21 cellular contexts compared by ENCODE assay signal in the genomic region with DNA sequence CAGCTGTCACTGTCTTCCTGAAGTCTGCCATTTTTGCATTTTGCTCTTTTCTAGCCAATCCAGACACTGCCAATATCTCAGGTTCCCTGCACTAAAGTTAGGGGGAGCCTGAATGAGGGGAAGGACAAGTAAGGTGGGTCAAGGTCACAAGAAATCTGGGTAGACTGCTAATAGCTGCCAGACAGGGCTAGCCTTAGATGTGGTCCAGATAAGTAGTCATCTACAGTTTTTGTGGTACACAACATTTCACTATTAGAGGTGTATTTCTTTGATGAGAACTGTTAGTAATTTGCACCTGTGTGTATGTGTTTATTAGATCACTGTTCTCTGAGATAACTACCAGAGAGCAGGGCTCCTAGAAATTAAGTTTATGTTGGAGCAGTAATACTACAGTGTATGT. TPM values are rescaled to one million over a fixed set of nuclear protein-coding genes. Genes with fewer than 3 reads are reported as not detected.
DNase-seq lines count a peak whose midpoint lies in the region; ATAC-seq, FAIRE-seq and TF ChIP-seq lines count a peak whose summit lies in the region.
"Had no signal": no experiment of that assay in that cellular context is flagged by ENCODE, and none has a peak within 500 bp of the region (broad histone marks: within the 10 kb centered on the region; RNA-seq: fewer than 3 reads in every experiment).

No MANE protein-coding gene starts in this region.

- no peak for TF ChIP-seq RAD21 in GM12878 (IDR thresholded peaks at IDR 0.05; ENCODE audit: insufficient read depth, low read depth, low read length)

- no peaks in the 10 kb centered on the region for H3K9me3 Mint-ChIP-seq in stimulated activated naive CD8-positive, alpha-beta T cell treated with anti-CD3 and anti-CD28 coated beads, Interleukin-15, Interleukin-2, amounts not matched to agents 100 ng/mL and 50 ng/mL, for 24 hours

- CTCF ChIA-PET in GM12878 (lab: Yijun Ruan, JAX): interaction anchor here (2.3 kb wide), 1 partner anchor 26 kb away, joined by 11 read pairs; no protein-coding TSS in a partner anchor

- no peak for TF ChIP-seq EP300 in GM12878 (IDR thresholded peaks at IDR 0.05; ENCODE audit: borderline replicate concordance in 1 of 2, control insufficient read depth in 1 of 2, low read depth in 2 of 2, low read length in 2 of 2)

- intact Hi-C loops in GM12878 (cut with micrococcal nuclease; ENCODE audit: unreplicated experiment): no loop called here
- intact Hi-C loops in esophagus squamous epithelium (cut with DNase I): no loop called here

- H3K4me1 ChIP-seq in OCI-LY3 (ENCODE audit: low read length) (peaks cover 97% of the 10 kb centered on the region), GM12878 (ENCODE audit: control insufficient read depth, insufficient read depth, low read length) (peaks cover 25% of the 10 kb centered on the region), esophagus squamous epithelium (no peaks in the 10 kb centered on the region)

- no peak for DNase-seq in stimulated activated naive CD8-positive, alpha-beta T cell treated with anti-CD3 and anti-CD28 coated beads, Interleukin-15, Interleukin-2, amounts not matched to agents 100 U/mL and 50 U/mL, for 24 hours
- no peak for DNase-seq in GM12878 (ENCODE audit: low read depth, low spot score)
- DNase-seq in GM19238 (ENCODE audit: insufficient read length, low spot score): no peak
- no peak for DNase-seq in esophagus squamous epithelium (lab: John Stamatoyannopoulos, UW)
- no peak for DNase-seq in NCI-H748 (lab: John Stamatoyannopoulos, UW; ENCODE audit: unreplicated experiment)
- DNase-seq: C1 segment of cervical spinal cord; Calu3; CD4-positive, alpha-beta memory T cell; COR-L47; DMS53; DMS79 treated with DMSO at 0.1 percent for 48 hours; GM23248; H7; HCEC 1CT had no signal

- peak overlapping the region; percentile 76 for H3K27ac Mint-ChIP-seq in stimulated activated naive CD8-positive, alpha-beta T cell treated with anti-CD3 and anti-CD28 coated beads, Interleukin-15, Interleukin-2, amounts not matched to agents 100 ng/mL and 50 ng/mL, for 24 hours
- H3K27ac Mint-ChIP-seq: CD4-positive, alpha-beta memory T cell had no signal

- H3K36me3 ChIP-seq in OCI-LY3 (replicated peaks; ENCODE audit: low read depth, low read length) (peaks cover 14% of the 10 kb centered on the region), GM12878 (ENCODE audit: control insufficient read depth in 2 of 2, insufficient read depth in 2 of 2, low read length in 1 of 2) (no peaks in the 10 kb centered on the region), esophagus squamous epithelium (no peaks in the 10 kb centered on the region)

- H3K4me3 ChIP-seq in OCI-LY3 (ENCODE audit: low read length) (no peak overlapping the region), GM12878 (no peak overlapping the region), esophagus squamous epithelium (no peak overlapping the region)
- H3K4me3 ChIP-seq: GM23248 had no signal

- H3K36me3 Mint-ChIP-seq in stimulated activated naive CD8-positive, alpha-beta T cell treated with anti-CD3 and anti-CD28 coated beads, Interleukin-15, Interleukin-2, amounts not matched to agents 100 ng/mL and 50 ng/mL, for 24 hours (ENCODE audit: low read depth): no peaks in the 10 kb centered on the region
- H3K36me3 Mint-ChIP-seq: CD4-positive, alpha-beta memory T cell had no signal

- H3K4me1 Mint-ChIP-seq in stimulated activated naive CD8-positive, alpha-beta T cell treated with anti-CD3 and anti-CD28 coated beads, Interleukin-15, Interleukin-2, amounts not matched to agents 100 ng/mL and 50 ng/mL, for 24 hours (ENCODE audit: low read depth): peaks cover 31% of the 10 kb centered on the region
- H3K4me1 Mint-ChIP-seq: CD4-positive, alpha-beta memory T cell had no signal

- in situ Hi-C loops in GM12878 (cut with MboI): no loop called here

- BruUV-seq in GM12878 (replicated peaks; lab: Mats Ljungman, UMichigan): no TSS peak

- H3K9ac ChIP-seq in OCI-LY3 (ENCODE audit: low read length) (peak overlapping the region; percentile 49; the same call in 1 of the 2 replicates), GM12878 (ENCODE audit: control insufficient read depth, insufficient read depth, low read length) (no peak overlapping the region)
- H3K9ac ChIP-seq: GM23248 had no signal

- no peaks in the 10 kb centered on the region for H3K9me3 ChIP-seq in OCI-LY3 (ENCODE audit: insufficient read depth, low read length)
- H3K9me3 ChIP-seq in GM12878 (replicated peaks; ENCODE audit: control insufficient read depth, insufficient read depth, low read length): no peaks in the 10 kb centered on the region
- no peaks in the 10 kb centered on the region for H3K9me3 ChIP-seq in esophagus squamous epithelium

- H3K27me3 Mint-ChIP-seq in stimulated activated naive CD8-positive, alpha-beta T cell treated with anti-CD3 and anti-CD28 coated beads, Interleukin-15, Interleukin-2, amounts not matched to agents 100 ng/mL and 50 ng/mL, for 24 hours: no peaks in the 10 kb centered on the region
- H3K27me3 Mint-ChIP-seq: CD4-positive, alpha-beta memory T cell had no signal

- ATAC-seq in stimulated activated naive CD8-positive, alpha-beta T cell treated with anti-CD3 and anti-CD28 coated beads, Interleukin-15, Interleukin-2, amounts not matched to agents 100 U/mL and 50 U/mL, for 24 hours: no peak
- ATAC-seq in GM12878: peak; percentile 18

- H3K79me2 ChIP-seq in OCI-LY3 (ENCODE audit: low read length) (no peaks in the 10 kb centered on the region), GM12878 (ENCODE audit: control insufficient read depth, insufficient read depth, low read length) (no peaks in the 10 kb centered on the region)

- FAIRE-seq in GM12878 (lab: Jason Lieb, UNC): no peak
- FAIRE-seq: G401.6, H1 had no signal

- TF ChIP-seq CTCF in OCI-LY3 (IDR thresholded peaks at IDR 0.05; ENCODE audit: low read depth, low read length): no peak
- no peak for TF ChIP-seq CTCF in GM12878 (IDR thresholded peaks at IDR 0.05 in 2 of 3, conservative IDR thresholded peaks at IDR 0.05 in 1 of 3; ENCODE audit: control insufficient read depth in 2 of 3, extremely low read depth in 1 of 3, insufficient read depth in 1 of 3, low read depth in 3 of 3, low read length in 3 of 3)
- TF ChIP-seq CTCF in esophagus squamous epithelium (IDR thresholded peaks at IDR 0.05): no peak

- SMC1A ChIA-PET in GM12878 (lab: Charles Lee; ENCODE audit: uncharacterized antibody, unreplicated experiment): interaction anchor here (1.2 to 4.0 kb wide), 3 partner anchors 15 to 27 kb away, joined by 3 to 13 read pairs (median 5); no protein-coding TSS in a partner anchor

- H3K27ac ChIP-seq in OCI-LY3 (ENCODE audit: low read length) (peak overlapping the region; percentile 99), GM12878 (ENCODE audit: control insufficient read depth, insufficient read depth) (peak overlapping the region; percentile 43; the same call in 1 of the 2 replicates), esophagus squamous epithelium (no peak overlapping the region)
- H3K27ac ChIP-seq: GM23248 had no signal

- no peak for TF ChIP-seq POLR2A in GM12878 (IDR thresholded peaks at IDR 0.05; ENCODE audit: low read depth, low read length)
- no peak for TF ChIP-seq POLR2A in esophagus squamous epithelium (IDR thresholded peaks at IDR 0.05)

- no peaks in the 10 kb centered on the region for H4K20me1 ChIP-seq in OCI-LY3 (ENCODE audit: insufficient read depth, low read length)
- H4K20me1 ChIP-seq in GM12878 (ENCODE audit: control insufficient read depth, insufficient read depth): no peaks in the 10 kb centered on the region

- H3K4me3 Mint-ChIP-seq in stimulated activated naive CD8-positive, alpha-beta T cell treated with anti-CD3 and anti-CD28 coated beads, Interleukin-15, Interleukin-2, amounts not matched to agents 100 ng/mL and 50 ng/mL, for 24 hours: no peak overlapping the region
- H3K4me3 Mint-ChIP-seq: CD4-positive, alpha-beta memory T cell had no signal

- H3K4me2 ChIP-seq in OCI-LY3 (ENCODE audit: low read length): peak overlapping the region; percentile 59
- no peak overlapping the region for H3K4me2 ChIP-seq in GM12878 (ENCODE audit: control insufficient read depth, insufficient read depth)

- H2AFZ ChIP-seq in OCI-LY3 (ENCODE audit: low read depth, low read length) (no peak overlapping the region), GM12878 (ENCODE audit: control insufficient read depth, low read depth, low read length) (no peak overlapping the region)
- H2AFZ ChIP-seq: GM23248 had no signal

- POLR2A ChIA-PET in GM12878 (lab: Charles Lee): no interaction called here

- RAD21 ChIA-PET in GM12878 (lab: Charles Lee; ENCODE audit: unreplicated experiment): no interaction called here

- no peaks in the 10 kb centered on the region for H3K27me3 ChIP-seq in OCI-LY3 (ENCODE audit: low read depth, low read length)
- no peaks in the 10 kb centered on the region for H3K27me3 ChIP-seq in GM12878 (replicated peaks in 1 of 2; ENCODE audit: control insufficient read depth in 2 of 2, insufficient read depth in 2 of 2, low read length in 1 of 2)
- H3K27me3 ChIP-seq in esophagus squamous epithelium: no peaks in the 10 kb centered on the region

TF ChIP-seq in GM12878, 131 proteins besides CTCF, POLR2A, EP300 and RAD21 (continues in another document):
- TF ChIP-seq MTA2 (IDR thresholded peaks at IDR 0.05; ENCODE audit: low read depth): peak; percentile 30; the same call in 1 of the 2 replicates
- TF ChIP-seq NFIC (IDR thresholded peaks at IDR 0.05; ENCODE audit: low read depth, low read length): no peak
- no peak for TF ChIP-seq FOS (IDR thresholded peaks at IDR 0.05; ENCODE audit: borderline replicate concordance, extremely low read depth, insufficient read length)
- 0 out of 2 replicates have a peak, but pooled peaks have one; percentile 66 for TF ChIP-seq TCF7 (IDR thresholded peaks at IDR 0.05; ENCODE audit: borderline replicate concordance)
- peak; percentile 36; the same call in 1 of the 2 replicates for TF ChIP-seq RUNX3 (IDR thresholded peaks at IDR 0.05; ENCODE audit: low read length)

RNA-seq across cellular contexts. Expression of a gene that starts 9.4 kb away (rescaled TPM):
- 11.0 and 13.1 TPM in 2 replicates for total RNA-seq in GM12878 (2013; cell fraction: nucleolus; rRNA removed)
- total RNA-seq in GM12878 (2014; rRNA removed) (0.62 and 0.87 TPM in 2 replicates), GM12878 (2014; rRNA removed; fragmentation: Illumina TruSeq; extraction: Trizol) (0.76 and 0.78 TPM in 2 replicates), GM12878 (2021) (0.38 and 0.43 TPM in 2 replicates), esophagus squamous epithelium (under 1 TPM in 3 of 4 donors, not detected in 1; 0.15 to 0.61 (median 0.57) TPM)
- not detected for polyA plus RNA-seq in GM12878 (2011; ENCODE audit: low read depth)
- polyA plus RNA-seq in GM12878 (2011; rRNA removed) (3.9 and 4.0 TPM in 2 replicates), GM12878 (2014; fragmentation: Illumina TruSeq; extraction: Trizol) (0.44 and 0.78 TPM in 2 replicates), GM12878 (2014; fragmentation: Nextera tagmentation; extraction: Ambion mirVana) (1 to 10 TPM in 1 of 2 experiments, under 1 TPM in 1; 0.80 to 1.5 TPM), GM12878 (2014; rRNA removed) (0.44 TPM in 2 replicates), GM12878 (2016; fragmentation: Nextera tagmentation; extraction: Ambion mirVana) (1 to 10 TPM in 1 of 2 experiments, under 1 TPM in 1; 0.82 to 1.0 TPM)
- polyA plus RNA-seq in GM12878 (2011; cell fraction: cytosol; rRNA removed): 2.7 and 2.8 TPM in 2 replicates
- polyA plus RNA-seq in GM12878 (2011; cell fraction: nucleus; rRNA removed): 2.4 and 2.5 TPM in 2 replicates
- 0.27 and 0.41 TPM in 2 replicates for polyA plus RNA-seq in GM12878 (2012)
- 5.3 and 8.6 TPM in 2 replicates for polyA minus RNA-seq in GM12878 (2011; rRNA and poly(A)+ RNA removed)
- 0.80 and 1.5 TPM in 2 replicates for polyA minus RNA-seq in GM12878 (2011; cell fraction: cytosol; rRNA and poly(A)+ RNA removed)
- 4.7 and 6.0 TPM in 2 replicates for polyA minus RNA-seq in GM12878 (2011; cell fraction: nucleus; rRNA and poly(A)+ RNA removed)
- total RNA-seq: A172, A673, Calu3, GM23248 had no signal
- polyA plus RNA-seq: BJ, GM23248 had no signal

Comparison
In these comparisons a context has a peak if more than half of its experiments do, and no peak if none do; other contexts are left out.
1. H3K27ac ChIP-seq: peak in OCI-LY3 (single experiment) and GM12878 (single experiment); none in esophagus squamous epithelium (0 of 4).